In genomic region chr4:78566834-78567501, GRCh38 we compare ENCODE assay signal across 12 cellular contexts. TPM values are rescaled to one million over a fixed set of nuclear protein-coding genes. Genes with fewer than 3 reads are reported as not detected.
A peak's percentile ranks its signal among the peaks of the same experiment; 100 is the strongest.
DNase-seq lines count a peak whose midpoint lies in the region; ATAC-seq, FAIRE-seq and TF ChIP-seq lines count a peak whose summit lies in the region.
"Had no signal": no experiment of that assay in that cellular context is flagged by ENCODE, and none has a peak within 500 bp of the region (broad histone marks: within the 10 kb centered on the region; RNA-seq: fewer than 3 reads in every experiment).

No MANE protein-coding gene starts in this region.

- DNase-seq in GM23338 (ENCODE audit: low spot score) (no peak), left kidney (ENCODE audit: low read depth, low spot score) (peak; percentile 39), OCI-M1 (lab: John Stamatoyannopoulos, UW) (no peak), NCI-H146 treated with DMSO at 0.1 percent for 48 hours (lab: John Stamatoyannopoulos, UW; ENCODE audit: unreplicated experiment) (no peak), GM12892 (ENCODE audit: insufficient read length) (no peak)
- no peak for DNase-seq in stimulated activated CD4-positive, alpha-beta T cell treated with anti-CD3 and anti-CD28 coated beads, Interleukin-1b, Interleukin-23, amount 100 ng/mL, for 48 hours
- DNase-seq: activated naive CD4-positive, alpha-beta T cell treated with anti-CD3 and anti-CD28 coated beads, Interleukin-2, amount 10 ng/mL, durations not matched to agents 7 days and 5 days; DMS153; esophagus squamous epithelium had no signal

- ATAC-seq in GM18861 (IDR thresholded peaks at IDR 0.05; ENCODE audit: unreplicated experiment) (peak; percentile 61), GM23338 (no peak; the same call in 2 of the 3 replicates), HG03571 (IDR thresholded peaks at IDR 0.05; ENCODE audit: unreplicated experiment) (peak; percentile 63)

- no peak for TF ChIP-seq POLR2A in GM12892 (IDR thresholded peaks at IDR 0.05; ENCODE audit: low read depth, low read length)

- no peak overlapping the region for H2AFZ ChIP-seq in GM23338

- no peak overlapping the region for H3K4me3 ChIP-seq in GM23338
- H3K4me3 ChIP-seq: esophagus squamous epithelium had no signal

- H3K36me3 Mint-ChIP-seq in GM23338 (ENCODE audit: low read depth) = no peaks in the 10 kb centered on the region
- H3K36me3 Mint-ChIP-seq: activated naive CD4-positive, alpha-beta T cell treated with anti-CD3 and anti-CD28 coated beads, Interleukin-2, amount 10 ng/mL, durations not matched to agents 7 days and 5 days; IgD-negative memory B cell had no signal

- H3K9me2 ChIP-seq in GM23338 (ENCODE audit: insufficient read depth) = no peaks in the 10 kb centered on the region

- H3K79me2 ChIP-seq in GM23338 (replicated peaks; ENCODE audit: insufficient read depth) = no peaks in the 10 kb centered on the region

- H3F3A ChIP-seq in GM23338 (replicated peaks; ENCODE audit: low read depth) = no peaks in the 10 kb centered on the region

- H3K27me3 ChIP-seq in GM23338 (ENCODE audit: insufficient read depth) = no peaks in the 10 kb centered on the region
- H3K27me3 ChIP-seq: esophagus squamous epithelium had no signal

- no peaks in the 10 kb centered on the region for H4K20me1 ChIP-seq in GM23338 (replicated peaks; ENCODE audit: insufficient read depth)

- peaks cover 52% of the 10 kb centered on the region for H3K4me1 Mint-ChIP-seq in GM23338
- H3K4me1 Mint-ChIP-seq: activated naive CD4-positive, alpha-beta T cell treated with anti-CD3 and anti-CD28 coated beads, Interleukin-2, amount 10 ng/mL, durations not matched to agents 7 days and 5 days had no signal

- no peak for FAIRE-seq in GM12892 (lab: Jason Lieb, UNC)

- H3K36me3 ChIP-seq in GM23338 (ENCODE audit: insufficient read depth) = no peaks in the 10 kb centered on the region
- H3K36me3 ChIP-seq: esophagus squamous epithelium had no signal

- peaks cover 2% of the 10 kb centered on the region for H3K27me3 Mint-ChIP-seq in GM23338 (ENCODE audit: insufficient read depth, low read depth, poor library complexity)

- peak overlapping the region; percentile 17; the same call in 1 of the 2 replicates for H3K4me2 ChIP-seq in GM23338

- H3K9me3 Mint-ChIP-seq in GM23338 = no peaks in the 10 kb centered on the region
- H3K9me3 Mint-ChIP-seq: activated naive CD4-positive, alpha-beta T cell treated with anti-CD3 and anti-CD28 coated beads, Interleukin-2, amount 10 ng/mL, durations not matched to agents 7 days and 5 days; IgD-negative memory B cell had no signal

- H3K4me1 ChIP-seq in GM23338 (ENCODE audit: insufficient read depth) = peaks cover 33% of the 10 kb centered on the region

- no peak overlapping the region for H3K4me3 Mint-ChIP-seq in GM23338
- H3K4me3 Mint-ChIP-seq: activated naive CD4-positive, alpha-beta T cell treated with anti-CD3 and anti-CD28 coated beads, Interleukin-2, amount 10 ng/mL, durations not matched to agents 7 days and 5 days; IgD-negative memory B cell had no signal

- TF ChIP-seq CTCF in GM23338 (conservative IDR thresholded peaks at IDR 0.05; ENCODE audit: low read depth in 2 of 2) = no peak

- H3K27ac Mint-ChIP-seq in GM23338 = no peak overlapping the region
- H3K27ac Mint-ChIP-seq: activated naive CD4-positive, alpha-beta T cell treated with anti-CD3 and anti-CD28 coated beads, Interleukin-2, amount 10 ng/mL, durations not matched to agents 7 days and 5 days; IgD-negative memory B cell had no signal

- H3K27ac ChIP-seq in GM23338 (ENCODE audit: low read depth) = peak overlapping the region; percentile 46; the same call in 1 of the 2 replicates

TF ChIP-seq in GM23338, 12 proteins besides CTCF, POLR2A, EP300 and RAD21 (continues in another document):
- TF ChIP-seq STAT1 (IDR thresholded peaks at IDR 0.05; ENCODE audit: unreplicated experiment) (no peak), ZNF462 (CRISPR knock-in tag; IDR thresholded peaks at IDR 0.05) (no peak), REST (IDR thresholded peaks at IDR 0.05; ENCODE audit: unreplicated experiment) (no peak), EZH2phosphoT487 (IDR thresholded peaks at IDR 0.05; ENCODE audit: unreplicated experiment) (no peak), NANOG (IDR thresholded peaks at IDR 0.05; ENCODE audit: borderline replicate concordance) (no peak)

RNA-seq across cellular contexts. Expression of gene ANXA3, which starts 15.4 kb away (rescaled TPM):
- 20.3 and 23.8 TPM in 2 replicates for total RNA-seq in GM23338 (2014; rRNA removed; shearing (Covaris generic))
- 26.2 and 31.5 TPM in 2 replicates for polyA plus RNA-seq in GM23338 (2016; fragmentation: Nextera tagmentation; extraction: Ambion mirVana)
- polyA plus RNA-seq in GM12892 (2012; ENCODE audit: missing spikeins) = 0.30 TPM
